ENCODE assay signal across 1 cellular context in the genomic region with DNA sequence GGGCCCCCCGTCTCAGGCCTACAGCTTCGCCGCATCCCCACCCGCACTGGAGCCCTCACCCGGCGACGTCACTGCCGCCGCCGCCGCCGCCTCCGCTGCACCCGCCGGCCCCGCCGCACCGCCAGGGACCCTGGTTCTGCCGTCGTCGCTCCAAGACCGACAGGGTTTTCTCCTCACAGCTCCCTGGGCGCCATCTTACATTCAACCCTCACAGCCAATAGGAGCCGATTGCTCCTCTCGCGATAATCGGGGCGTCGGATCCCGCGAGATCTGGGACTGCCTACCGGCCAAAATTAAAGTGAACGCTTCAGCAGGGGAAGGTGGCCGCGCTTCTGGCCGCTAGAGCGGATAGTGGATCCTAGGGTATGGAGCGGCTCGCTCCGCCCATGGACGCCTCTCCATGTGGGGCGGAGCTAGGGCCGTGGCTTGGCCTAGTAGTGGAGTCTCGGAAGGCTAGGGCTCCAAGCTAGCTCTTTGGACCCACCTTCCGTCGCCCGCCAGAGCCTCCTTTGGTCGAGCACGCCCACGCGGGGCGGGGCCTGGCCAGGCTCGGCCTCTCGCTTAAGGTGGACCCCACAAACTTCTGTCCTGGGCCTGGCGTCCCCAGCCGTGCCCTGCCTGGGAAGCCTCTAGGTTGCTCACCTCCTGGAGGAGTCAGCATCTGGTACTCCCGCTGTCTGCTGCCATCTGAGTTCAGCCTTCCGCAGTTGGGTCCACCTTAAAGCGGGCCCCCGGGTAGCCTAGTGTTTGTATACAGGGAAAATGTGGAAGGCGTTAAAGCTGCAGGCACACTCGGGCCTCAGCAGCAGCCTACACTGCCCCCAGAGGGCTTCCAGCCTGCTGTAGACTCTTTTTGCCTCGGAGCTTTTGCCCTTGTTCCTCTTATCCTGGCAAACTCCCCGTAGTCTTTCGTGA.
TF ChIP-seq lines count a peak whose summit lies in the region.

A gene with protein sequence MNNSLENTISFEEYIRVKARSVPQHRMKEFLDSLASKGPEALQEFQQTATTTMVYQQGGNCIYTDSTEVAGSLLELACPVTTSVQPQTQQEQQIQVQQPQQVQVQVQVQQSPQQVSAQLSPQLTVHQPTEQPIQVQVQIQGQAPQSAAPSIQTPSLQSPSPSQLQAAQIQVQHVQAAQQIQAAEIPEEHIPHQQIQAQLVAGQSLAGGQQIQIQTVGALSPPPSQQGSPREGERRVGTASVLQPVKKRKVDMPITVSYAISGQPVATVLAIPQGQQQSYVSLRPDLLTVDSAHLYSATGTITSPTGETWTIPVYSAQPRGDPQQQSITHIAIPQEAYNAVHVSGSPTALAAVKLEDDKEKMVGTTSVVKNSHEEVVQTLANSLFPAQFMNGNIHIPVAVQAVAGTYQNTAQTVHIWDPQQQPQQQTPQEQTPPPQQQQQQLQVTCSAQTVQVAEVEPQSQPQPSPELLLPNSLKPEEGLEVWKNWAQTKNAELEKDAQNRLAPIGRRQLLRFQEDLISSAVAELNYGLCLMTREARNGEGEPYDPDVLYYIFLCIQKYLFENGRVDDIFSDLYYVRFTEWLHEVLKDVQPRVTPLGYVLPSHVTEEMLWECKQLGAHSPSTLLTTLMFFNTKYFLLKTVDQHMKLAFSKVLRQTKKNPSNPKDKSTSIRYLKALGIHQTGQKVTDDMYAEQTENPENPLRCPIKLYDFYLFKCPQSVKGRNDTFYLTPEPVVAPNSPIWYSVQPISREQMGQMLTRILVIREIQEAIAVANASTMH (minus strand): TSS at position 219 of the 915 bp plus-strand sequence. CDS start 17,054 bp downstream, outside the sequence.

TF ChIP-seq in HEK293, 187 proteins besides CTCF, POLR2A, EP300 and RAD21 (continued from another document and continues in another):
- TF ChIP-seq ATF2 (tag by site-specific recombination; IDR thresholded peaks at IDR 0.05; ENCODE audit: low read depth), result no peak
- TF ChIP-seq, protein P1, sequence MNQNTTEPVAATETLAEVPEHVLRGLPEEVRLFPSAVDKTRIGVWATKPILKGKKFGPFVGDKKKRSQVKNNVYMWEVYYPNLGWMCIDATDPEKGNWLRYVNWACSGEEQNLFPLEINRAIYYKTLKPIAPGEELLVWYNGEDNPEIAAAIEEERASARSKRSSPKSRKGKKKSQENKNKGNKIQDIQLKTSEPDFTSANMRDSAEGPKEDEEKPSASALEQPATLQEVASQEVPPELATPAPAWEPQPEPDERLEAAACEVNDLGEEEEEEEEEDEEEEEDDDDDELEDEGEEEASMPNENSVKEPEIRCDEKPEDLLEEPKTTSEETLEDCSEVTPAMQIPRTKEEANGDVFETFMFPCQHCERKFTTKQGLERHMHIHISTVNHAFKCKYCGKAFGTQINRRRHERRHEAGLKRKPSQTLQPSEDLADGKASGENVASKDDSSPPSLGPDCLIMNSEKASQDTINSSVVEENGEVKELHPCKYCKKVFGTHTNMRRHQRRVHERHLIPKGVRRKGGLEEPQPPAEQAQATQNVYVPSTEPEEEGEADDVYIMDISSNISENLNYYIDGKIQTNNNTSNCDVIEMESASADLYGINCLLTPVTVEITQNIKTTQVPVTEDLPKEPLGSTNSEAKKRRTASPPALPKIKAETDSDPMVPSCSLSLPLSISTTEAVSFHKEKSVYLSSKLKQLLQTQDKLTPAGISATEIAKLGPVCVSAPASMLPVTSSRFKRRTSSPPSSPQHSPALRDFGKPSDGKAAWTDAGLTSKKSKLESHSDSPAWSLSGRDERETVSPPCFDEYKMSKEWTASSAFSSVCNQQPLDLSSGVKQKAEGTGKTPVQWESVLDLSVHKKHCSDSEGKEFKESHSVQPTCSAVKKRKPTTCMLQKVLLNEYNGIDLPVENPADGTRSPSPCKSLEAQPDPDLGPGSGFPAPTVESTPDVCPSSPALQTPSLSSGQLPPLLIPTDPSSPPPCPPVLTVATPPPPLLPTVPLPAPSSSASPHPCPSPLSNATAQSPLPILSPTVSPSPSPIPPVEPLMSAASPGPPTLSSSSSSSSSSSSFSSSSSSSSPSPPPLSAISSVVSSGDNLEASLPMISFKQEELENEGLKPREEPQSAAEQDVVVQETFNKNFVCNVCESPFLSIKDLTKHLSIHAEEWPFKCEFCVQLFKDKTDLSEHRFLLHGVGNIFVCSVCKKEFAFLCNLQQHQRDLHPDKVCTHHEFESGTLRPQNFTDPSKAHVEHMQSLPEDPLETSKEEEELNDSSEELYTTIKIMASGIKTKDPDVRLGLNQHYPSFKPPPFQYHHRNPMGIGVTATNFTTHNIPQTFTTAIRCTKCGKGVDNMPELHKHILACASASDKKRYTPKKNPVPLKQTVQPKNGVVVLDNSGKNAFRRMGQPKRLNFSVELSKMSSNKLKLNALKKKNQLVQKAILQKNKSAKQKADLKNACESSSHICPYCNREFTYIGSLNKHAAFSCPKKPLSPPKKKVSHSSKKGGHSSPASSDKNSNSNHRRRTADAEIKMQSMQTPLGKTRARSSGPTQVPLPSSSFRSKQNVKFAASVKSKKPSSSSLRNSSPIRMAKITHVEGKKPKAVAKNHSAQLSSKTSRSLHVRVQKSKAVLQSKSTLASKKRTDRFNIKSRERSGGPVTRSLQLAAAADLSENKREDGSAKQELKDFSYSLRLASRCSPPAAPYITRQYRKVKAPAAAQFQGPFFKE (tag by site-specific recombination; IDR thresholded peaks at IDR 0.05; ENCODE audit: borderline replicate concordance), result no peak
- no peak for TF ChIP-seq HOXC10 (CRISPR knock-in tag; IDR thresholded peaks at IDR 0.05)
- no peak for TF ChIP-seq ZNF514 (tag by site-specific recombination; IDR thresholded peaks at IDR 0.05)
- TF ChIP-seq ZNF677 (tag by site-specific recombination; IDR thresholded peaks at IDR 0.05), result no peak
- peak; percentile 60; the same call in 1 of the 2 replicates for TF ChIP-seq KLF10 (tag by site-specific recombination; IDR thresholded peaks at IDR 0.05)
- TF ChIP-seq ZNF155 (tag by site-specific recombination; IDR thresholded peaks at IDR 0.05), result no peak
- TF ChIP-seq ZNF138 (tag by site-specific recombination; IDR thresholded peaks at IDR 0.05; ENCODE audit: borderline replicate concordance), result no peak
- no peak for TF ChIP-seq ZSCAN16 (tag by site-specific recombination; IDR thresholded peaks at IDR 0.05)
- TF ChIP-seq ZNF132 (tag by site-specific recombination; IDR thresholded peaks at IDR 0.05; ENCODE audit: borderline replicate concordance), result no peak
- TF ChIP-seq ZNF223 (tag by site-specific recombination; IDR thresholded peaks at IDR 0.05), result no peak
- TF ChIP-seq KLF17 (tag by site-specific recombination; IDR thresholded peaks at IDR 0.05), result peak; percentile 61
- no peak for TF ChIP-seq ZBTB1 (tag by site-specific recombination; IDR thresholded peaks at IDR 0.05)
- TF ChIP-seq TSHZ1 (tag by site-specific recombination; IDR thresholded peaks at IDR 0.05; ENCODE audit: borderline replicate concordance), result no peak
- TF ChIP-seq, protein P2, sequence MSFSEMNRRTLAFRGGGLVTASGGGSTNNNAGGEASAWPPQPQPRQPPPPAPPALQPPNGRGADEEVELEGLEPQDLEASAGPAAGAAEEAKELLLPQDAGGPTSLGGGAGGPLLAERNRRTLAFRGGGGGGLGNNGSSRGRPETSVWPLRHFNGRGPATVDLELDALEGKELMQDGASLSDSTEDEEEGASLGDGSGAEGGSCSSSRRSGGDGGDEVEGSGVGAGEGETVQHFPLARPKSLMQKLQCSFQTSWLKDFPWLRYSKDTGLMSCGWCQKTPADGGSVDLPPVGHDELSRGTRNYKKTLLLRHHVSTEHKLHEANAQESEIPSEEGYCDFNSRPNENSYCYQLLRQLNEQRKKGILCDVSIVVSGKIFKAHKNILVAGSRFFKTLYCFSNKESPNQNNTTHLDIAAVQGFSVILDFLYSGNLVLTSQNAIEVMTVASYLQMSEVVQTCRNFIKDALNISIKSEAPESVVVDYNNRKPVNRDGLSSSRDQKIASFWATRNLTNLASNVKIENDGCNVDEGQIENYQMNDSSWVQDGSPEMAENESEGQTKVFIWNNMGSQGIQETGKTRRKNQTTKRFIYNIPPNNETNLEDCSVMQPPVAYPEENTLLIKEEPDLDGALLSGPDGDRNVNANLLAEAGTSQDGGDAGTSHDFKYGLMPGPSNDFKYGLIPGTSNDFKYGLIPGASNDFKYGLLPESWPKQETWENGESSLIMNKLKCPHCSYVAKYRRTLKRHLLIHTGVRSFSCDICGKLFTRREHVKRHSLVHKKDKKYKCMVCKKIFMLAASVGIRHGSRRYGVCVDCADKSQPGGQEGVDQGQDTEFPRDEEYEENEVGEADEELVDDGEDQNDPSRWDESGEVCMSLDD (tag by site-specific recombination; IDR thresholded peaks at IDR 0.05), result no peak
- TF ChIP-seq, protein P3, sequence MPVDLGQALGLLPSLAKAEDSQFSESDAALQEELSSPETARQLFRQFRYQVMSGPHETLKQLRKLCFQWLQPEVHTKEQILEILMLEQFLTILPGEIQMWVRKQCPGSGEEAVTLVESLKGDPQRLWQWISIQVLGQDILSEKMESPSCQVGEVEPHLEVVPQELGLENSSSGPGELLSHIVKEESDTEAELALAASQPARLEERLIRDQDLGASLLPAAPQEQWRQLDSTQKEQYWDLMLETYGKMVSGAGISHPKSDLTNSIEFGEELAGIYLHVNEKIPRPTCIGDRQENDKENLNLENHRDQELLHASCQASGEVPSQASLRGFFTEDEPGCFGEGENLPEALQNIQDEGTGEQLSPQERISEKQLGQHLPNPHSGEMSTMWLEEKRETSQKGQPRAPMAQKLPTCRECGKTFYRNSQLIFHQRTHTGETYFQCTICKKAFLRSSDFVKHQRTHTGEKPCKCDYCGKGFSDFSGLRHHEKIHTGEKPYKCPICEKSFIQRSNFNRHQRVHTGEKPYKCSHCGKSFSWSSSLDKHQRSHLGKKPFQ (tag by site-specific recombination; IDR thresholded peaks at IDR 0.05), result no peak
- peak; percentile 90 for TF ChIP-seq TRIM28 (IDR thresholded peaks at IDR 0.05; ENCODE audit: borderline replicate concordance, low read length)
- TF ChIP-seq MYNN (tag by site-specific recombination; IDR thresholded peaks at IDR 0.05; ENCODE audit: borderline replicate concordance), result no peak
- TF ChIP-seq ZNF747 (tag by site-specific recombination; IDR thresholded peaks at IDR 0.05), result no peak
- TF ChIP-seq ZNF350 (tag by site-specific recombination; IDR thresholded peaks at IDR 0.05), result no peak
- TF ChIP-seq ZSCAN23 (tag by site-specific recombination; IDR thresholded peaks at IDR 0.05), result no peak
- TF ChIP-seq SCRT1 (tag by site-specific recombination; IDR thresholded peaks at IDR 0.05; ENCODE audit: borderline replicate concordance), result no peak
- TF ChIP-seq, protein P4, sequence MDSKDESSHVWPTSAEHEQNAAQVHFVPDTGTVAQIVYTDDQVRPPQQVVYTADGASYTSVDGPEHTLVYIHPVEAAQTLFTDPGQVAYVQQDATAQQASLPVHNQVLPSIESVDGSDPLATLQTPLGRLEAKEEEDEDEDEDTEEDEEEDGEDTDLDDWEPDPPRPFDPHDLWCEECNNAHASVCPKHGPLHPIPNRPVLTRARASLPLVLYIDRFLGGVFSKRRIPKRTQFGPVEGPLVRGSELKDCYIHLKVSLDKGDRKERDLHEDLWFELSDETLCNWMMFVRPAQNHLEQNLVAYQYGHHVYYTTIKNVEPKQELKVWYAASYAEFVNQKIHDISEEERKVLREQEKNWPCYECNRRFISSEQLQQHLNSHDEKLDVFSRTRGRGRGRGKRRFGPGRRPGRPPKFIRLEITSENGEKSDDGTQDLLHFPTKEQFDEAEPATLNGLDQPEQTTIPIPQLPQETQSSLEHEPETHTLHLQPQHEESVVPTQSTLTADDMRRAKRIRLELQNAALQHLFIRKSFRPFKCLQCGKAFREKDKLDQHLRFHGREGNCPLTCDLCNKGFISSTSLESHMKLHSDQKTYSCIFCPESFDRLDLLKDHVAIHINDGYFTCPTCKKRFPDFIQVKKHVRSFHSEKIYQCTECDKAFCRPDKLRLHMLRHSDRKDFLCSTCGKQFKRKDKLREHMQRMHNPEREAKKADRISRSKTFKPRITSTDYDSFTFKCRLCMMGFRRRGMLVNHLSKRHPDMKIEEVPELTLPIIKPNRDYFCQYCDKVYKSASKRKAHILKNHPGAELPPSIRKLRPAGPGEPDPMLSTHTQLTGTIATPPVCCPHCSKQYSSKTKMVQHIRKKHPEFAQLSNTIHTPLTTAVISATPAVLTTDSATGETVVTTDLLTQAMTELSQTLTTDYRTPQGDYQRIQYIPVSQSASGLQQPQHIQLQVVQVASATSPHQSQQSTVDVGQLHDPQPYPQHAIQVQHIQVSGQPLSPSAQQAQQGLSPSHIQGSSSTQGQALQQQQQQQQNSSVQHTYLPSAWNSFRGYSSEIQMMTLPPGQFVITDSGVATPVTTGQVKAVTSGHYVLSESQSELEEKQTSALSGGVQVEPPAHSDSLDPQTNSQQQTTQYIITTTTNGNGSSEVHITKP (tag by site-specific recombination; IDR thresholded peaks at IDR 0.05), result peak; percentile 83
- peak; percentile 99 for TF ChIP-seq ZFP69B (tag by site-specific recombination; IDR thresholded peaks at IDR 0.05)
- TF ChIP-seq ZFP3 (tag by site-specific recombination; IDR thresholded peaks at IDR 0.05; ENCODE audit: low read depth), result no peak
